In the genomic region with DNA sequence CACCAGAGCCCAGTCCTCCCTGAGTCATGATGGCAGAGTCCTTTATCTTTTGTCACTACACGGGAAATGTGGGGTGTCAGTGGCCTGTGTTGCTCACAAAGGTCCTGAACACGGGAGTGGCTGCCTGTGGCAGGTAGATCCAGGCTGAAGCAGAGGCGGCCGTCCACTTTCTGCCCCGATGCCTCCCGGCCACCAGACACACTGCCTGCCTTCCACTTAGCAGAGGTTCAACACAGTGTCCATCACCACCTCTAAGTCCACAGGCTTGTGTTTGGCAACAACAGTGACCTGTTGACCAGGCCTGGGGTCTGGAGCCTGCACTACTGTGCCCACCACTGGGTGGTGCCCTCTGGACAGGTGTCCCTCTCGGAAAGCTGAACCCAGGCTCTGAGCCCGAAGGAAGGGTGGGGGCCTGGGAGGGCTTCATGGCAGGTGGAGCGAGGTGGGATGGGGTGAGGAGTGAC, we compare ENCODE assay signal across 1 cellular context.
TF ChIP-seq lines count a peak whose summit lies in the region.

No MANE protein-coding gene starts in this region.

TF ChIP-seq in HepG2, 621 proteins besides CTCF, POLR2A, EP300 and RAD21 (continued from another document and continues in another):
- TF ChIP-seq, protein P1, sequence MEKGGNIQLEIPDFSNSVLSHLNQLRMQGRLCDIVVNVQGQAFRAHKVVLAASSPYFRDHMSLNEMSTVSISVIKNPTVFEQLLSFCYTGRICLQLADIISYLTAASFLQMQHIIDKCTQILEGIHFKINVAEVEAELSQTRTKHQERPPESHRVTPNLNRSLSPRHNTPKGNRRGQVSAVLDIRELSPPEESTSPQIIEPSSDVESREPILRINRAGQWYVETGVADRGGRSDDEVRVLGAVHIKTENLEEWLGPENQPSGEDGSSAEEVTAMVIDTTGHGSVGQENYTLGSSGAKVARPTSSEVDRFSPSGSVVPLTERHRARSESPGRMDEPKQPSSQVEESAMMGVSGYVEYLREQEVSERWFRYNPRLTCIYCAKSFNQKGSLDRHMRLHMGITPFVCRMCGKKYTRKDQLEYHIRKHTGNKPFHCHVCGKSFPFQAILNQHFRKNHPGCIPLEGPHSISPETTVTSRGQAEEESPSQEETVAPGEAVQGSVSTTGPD (CRISPR knock-in tag; IDR thresholded peaks at IDR 0.05): no peak
- TF ChIP-seq, protein P2, sequence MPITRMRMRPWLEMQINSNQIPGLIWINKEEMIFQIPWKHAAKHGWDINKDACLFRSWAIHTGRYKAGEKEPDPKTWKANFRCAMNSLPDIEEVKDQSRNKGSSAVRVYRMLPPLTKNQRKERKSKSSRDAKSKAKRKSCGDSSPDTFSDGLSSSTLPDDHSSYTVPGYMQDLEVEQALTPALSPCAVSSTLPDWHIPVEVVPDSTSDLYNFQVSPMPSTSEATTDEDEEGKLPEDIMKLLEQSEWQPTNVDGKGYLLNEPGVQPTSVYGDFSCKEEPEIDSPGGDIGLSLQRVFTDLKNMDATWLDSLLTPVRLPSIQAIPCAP (CRISPR knock-in tag; IDR thresholded peaks at IDR 0.05; ENCODE audit: low read depth): no peak
- no peak for TF ChIP-seq ERF (CRISPR knock-in tag; IDR thresholded peaks at IDR 0.05)
- TF ChIP-seq GFI1 (CRISPR knock-in tag; IDR thresholded peaks at IDR 0.05; ENCODE audit: borderline replicate concordance): no peak
- no peak for TF ChIP-seq ZNF20 (CRISPR knock-in tag; IDR thresholded peaks at IDR 0.05)
- no peak for TF ChIP-seq ZNF710 (CRISPR knock-in tag; IDR thresholded peaks at IDR 0.05; ENCODE audit: borderline replicate concordance)
- no peak for TF ChIP-seq IRF9 (CRISPR knock-in tag; IDR thresholded peaks at IDR 0.05; ENCODE audit: borderline replicate concordance)
- no peak for TF ChIP-seq ZNF263 (CRISPR knock-in tag; IDR thresholded peaks at IDR 0.05)
- TF ChIP-seq, protein P3, sequence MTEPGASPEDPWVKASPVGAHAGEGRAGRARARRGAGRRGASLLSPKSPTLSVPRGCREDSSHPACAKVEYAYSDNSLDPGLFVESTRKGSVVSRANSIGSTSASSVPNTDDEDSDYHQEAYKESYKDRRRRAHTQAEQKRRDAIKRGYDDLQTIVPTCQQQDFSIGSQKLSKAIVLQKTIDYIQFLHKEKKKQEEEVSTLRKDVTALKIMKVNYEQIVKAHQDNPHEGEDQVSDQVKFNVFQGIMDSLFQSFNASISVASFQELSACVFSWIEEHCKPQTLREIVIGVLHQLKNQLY (CRISPR knock-in tag; IDR thresholded peaks at IDR 0.05): no peak
- TF ChIP-seq ZNF17 (CRISPR knock-in tag; IDR thresholded peaks at IDR 0.05): no peak
- TF ChIP-seq PRMT3 (CRISPR knock-in tag; IDR thresholded peaks at IDR 0.05; ENCODE audit: borderline replicate concordance, low read depth): no peak
- TF ChIP-seq TRIM22 (IDR thresholded peaks at IDR 0.05): no peak
- no peak for TF ChIP-seq CBX1 (IDR thresholded peaks at IDR 0.05; ENCODE audit: low read depth)
- TF ChIP-seq ZNF788 (CRISPR knock-in tag; IDR thresholded peaks at IDR 0.05; ENCODE audit: borderline replicate concordance): no peak
- TF ChIP-seq ZNF274 (CRISPR knock-in tag; IDR thresholded peaks at IDR 0.05): peak; percentile 54; the same call in 1 of the 2 replicates
- TF ChIP-seq, protein P4, sequence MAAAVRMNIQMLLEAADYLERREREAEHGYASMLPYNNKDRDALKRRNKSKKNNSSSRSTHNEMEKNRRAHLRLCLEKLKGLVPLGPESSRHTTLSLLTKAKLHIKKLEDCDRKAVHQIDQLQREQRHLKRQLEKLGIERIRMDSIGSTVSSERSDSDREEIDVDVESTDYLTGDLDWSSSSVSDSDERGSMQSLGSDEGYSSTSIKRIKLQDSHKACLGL (CRISPR knock-in tag; IDR thresholded peaks at IDR 0.05): no peak
- TF ChIP-seq ZNF530 (CRISPR knock-in tag; IDR thresholded peaks at IDR 0.05; ENCODE audit: low read depth): no peak
- TF ChIP-seq MIER2 (CRISPR knock-in tag; IDR thresholded peaks at IDR 0.05): no peak
- TF ChIP-seq, protein P5, sequence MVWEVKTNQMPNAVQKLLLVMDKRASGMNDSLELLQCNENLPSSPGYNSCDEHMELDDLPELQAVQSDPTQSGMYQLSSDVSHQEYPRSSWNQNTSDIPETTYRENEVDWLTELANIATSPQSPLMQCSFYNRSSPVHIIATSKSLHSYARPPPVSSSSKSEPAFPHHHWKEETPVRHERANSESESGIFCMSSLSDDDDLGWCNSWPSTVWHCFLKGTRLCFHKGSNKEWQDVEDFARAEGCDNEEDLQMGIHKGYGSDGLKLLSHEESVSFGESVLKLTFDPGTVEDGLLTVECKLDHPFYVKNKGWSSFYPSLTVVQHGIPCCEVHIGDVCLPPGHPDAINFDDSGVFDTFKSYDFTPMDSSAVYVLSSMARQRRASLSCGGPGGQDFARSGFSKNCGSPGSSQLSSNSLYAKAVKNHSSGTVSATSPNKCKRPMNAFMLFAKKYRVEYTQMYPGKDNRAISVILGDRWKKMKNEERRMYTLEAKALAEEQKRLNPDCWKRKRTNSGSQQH (CRISPR knock-in tag; IDR thresholded peaks at IDR 0.05; ENCODE audit: low read depth): no peak
- no peak for TF ChIP-seq MZF1 (CRISPR knock-in tag; IDR thresholded peaks at IDR 0.05; ENCODE audit: borderline replicate concordance)
- TF ChIP-seq NCOA1 (CRISPR knock-in tag; IDR thresholded peaks at IDR 0.05): no peak
- TF ChIP-seq ZNF282 (IDR thresholded peaks at IDR 0.05; ENCODE audit: partially characterized antibody): no peak
- 0 out of 2 replicates have a peak, but pooled peaks have one; percentile 44 for TF ChIP-seq CHCHD3 (CRISPR knock-in tag; IDR thresholded peaks at IDR 0.05)
- TF ChIP-seq ZFX (CRISPR knock-in tag; IDR thresholded peaks at IDR 0.05; ENCODE audit: low read depth): peak; percentile 40; the same call in 1 of the 2 replicates
- no peak for TF ChIP-seq ATAD3A (CRISPR knock-in tag; IDR thresholded peaks at IDR 0.05)
- no peak for TF ChIP-seq TCF12 (IDR thresholded peaks at IDR 0.05)
- no peak for TF ChIP-seq TCF12 (CRISPR knock-in tag; IDR thresholded peaks at IDR 0.05)
- TF ChIP-seq STAT5B (CRISPR knock-in tag; IDR thresholded peaks at IDR 0.05): no peak
- TF ChIP-seq DMAP1 (CRISPR knock-in tag; IDR thresholded peaks at IDR 0.05): no peak
- TF ChIP-seq SMARCC2 (IDR thresholded peaks at IDR 0.05): no peak
- TF ChIP-seq FIP1L1 (IDR thresholded peaks at IDR 0.05; ENCODE audit: borderline replicate concordance, insufficient read depth, low read depth, low read length): no peak
- TF ChIP-seq ATM (IDR thresholded peaks at IDR 0.05; ENCODE audit: borderline replicate concordance): no peak
- no peak for TF ChIP-seq ZNF547 (CRISPR knock-in tag; IDR thresholded peaks at IDR 0.05)
- TF ChIP-seq NBN (conservative IDR thresholded peaks at IDR 0.05): no peak
- TF ChIP-seq, protein P6, sequence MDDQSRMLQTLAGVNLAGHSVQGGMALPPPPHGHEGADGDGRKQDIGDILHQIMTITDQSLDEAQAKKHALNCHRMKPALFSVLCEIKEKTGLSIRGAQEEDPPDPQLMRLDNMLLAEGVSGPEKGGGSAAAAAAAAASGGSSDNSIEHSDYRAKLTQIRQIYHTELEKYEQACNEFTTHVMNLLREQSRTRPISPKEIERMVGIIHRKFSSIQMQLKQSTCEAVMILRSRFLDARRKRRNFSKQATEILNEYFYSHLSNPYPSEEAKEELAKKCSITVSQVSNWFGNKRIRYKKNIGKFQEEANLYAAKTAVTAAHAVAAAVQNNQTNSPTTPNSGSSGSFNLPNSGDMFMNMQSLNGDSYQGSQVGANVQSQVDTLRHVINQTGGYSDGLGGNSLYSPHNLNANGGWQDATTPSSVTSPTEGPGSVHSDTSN (CRISPR knock-in tag; IDR thresholded peaks at IDR 0.05; ENCODE audit: borderline replicate concordance): no peak
- TF ChIP-seq PAF1 (CRISPR knock-in tag; IDR thresholded peaks at IDR 0.05): no peak
- TF ChIP-seq KDM3A (CRISPR knock-in tag; IDR thresholded peaks at IDR 0.05; ENCODE audit: low read depth): 0 out of 2 replicates have a peak, but pooled peaks have one; percentile 43
- no peak for TF ChIP-seq ZNF75D (CRISPR knock-in tag; IDR thresholded peaks at IDR 0.05; ENCODE audit: borderline replicate concordance)
- no peak for TF ChIP-seq ZNF782 (CRISPR knock-in tag; IDR thresholded peaks at IDR 0.05; ENCODE audit: borderline replicate concordance)
- TF ChIP-seq UBTF (CRISPR knock-in tag; IDR thresholded peaks at IDR 0.05): 0 out of 2 replicates have a peak, but pooled peaks have one; percentile 20
- TF ChIP-seq, protein P7, sequence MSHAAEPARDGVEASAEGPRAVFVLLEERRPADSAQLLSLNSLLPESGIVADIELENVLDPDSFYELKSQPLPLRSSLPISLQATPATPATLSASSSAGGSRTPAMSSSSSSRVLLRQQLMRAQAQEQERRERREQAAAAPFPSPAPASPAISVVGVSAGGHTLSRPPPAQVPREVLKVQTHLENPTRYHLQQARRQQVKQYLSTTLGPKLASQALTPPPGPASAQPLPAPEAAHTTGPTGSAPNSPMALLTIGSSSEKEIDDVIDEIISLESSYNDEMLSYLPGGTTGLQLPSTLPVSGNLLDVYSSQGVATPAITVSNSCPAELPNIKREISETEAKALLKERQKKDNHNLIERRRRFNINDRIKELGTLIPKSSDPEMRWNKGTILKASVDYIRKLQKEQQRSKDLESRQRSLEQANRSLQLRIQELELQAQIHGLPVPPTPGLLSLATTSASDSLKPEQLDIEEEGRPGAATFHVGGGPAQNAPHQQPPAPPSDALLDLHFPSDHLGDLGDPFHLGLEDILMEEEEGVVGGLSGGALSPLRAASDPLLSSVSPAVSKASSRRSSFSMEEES (CRISPR knock-in tag; IDR thresholded peaks at IDR 0.05): no peak
- TF ChIP-seq ZNF501 (CRISPR knock-in tag; IDR thresholded peaks at IDR 0.05): no peak
- no peak for TF ChIP-seq RAD51 (IDR thresholded peaks at IDR 0.05; ENCODE audit: borderline replicate concordance)
- no peak for TF ChIP-seq ZNF280B (CRISPR knock-in tag; IDR thresholded peaks at IDR 0.05; ENCODE audit: borderline replicate concordance)
- TF ChIP-seq ZNF713 (CRISPR knock-in tag; IDR thresholded peaks at IDR 0.05): no peak
- TF ChIP-seq, protein P8, sequence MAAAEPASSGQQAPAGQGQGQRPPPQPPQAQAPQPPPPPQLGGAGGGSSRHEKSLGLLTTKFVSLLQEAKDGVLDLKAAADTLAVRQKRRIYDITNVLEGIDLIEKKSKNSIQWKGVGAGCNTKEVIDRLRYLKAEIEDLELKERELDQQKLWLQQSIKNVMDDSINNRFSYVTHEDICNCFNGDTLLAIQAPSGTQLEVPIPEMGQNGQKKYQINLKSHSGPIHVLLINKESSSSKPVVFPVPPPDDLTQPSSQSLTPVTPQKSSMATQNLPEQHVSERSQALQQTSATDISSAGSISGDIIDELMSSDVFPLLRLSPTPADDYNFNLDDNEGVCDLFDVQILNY (CRISPR knock-in tag; conservative IDR thresholded peaks at IDR 0.05): no peak
- TF ChIP-seq ZNF34 (CRISPR knock-in tag; IDR thresholded peaks at IDR 0.05; ENCODE audit: borderline replicate concordance): no peak
